In the genomic region with DNA sequence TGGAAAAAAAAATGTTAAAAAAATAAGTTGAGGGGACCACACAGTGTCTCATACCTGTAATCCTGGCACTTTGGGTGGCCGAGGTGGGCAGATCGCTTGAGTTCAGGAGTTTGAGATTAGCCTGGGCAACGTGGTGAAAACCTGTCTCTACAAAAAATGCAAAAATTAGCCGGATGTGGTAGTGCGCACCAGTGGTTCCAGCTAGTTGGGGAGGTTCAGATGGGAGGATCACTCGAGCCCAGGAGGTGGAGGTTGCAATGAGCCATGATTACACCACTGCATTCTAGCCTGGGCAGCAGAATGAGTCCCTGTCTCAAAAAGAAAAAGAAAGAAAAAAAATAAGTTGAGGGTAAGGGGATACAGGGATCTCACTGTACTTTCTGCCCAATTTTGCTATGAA, we compare ENCODE assay signal across 14 cellular contexts. TPM values are rescaled to one million over a fixed set of nuclear protein-coding genes. Genes with fewer than 3 reads are reported as not detected.
"Had no signal": no experiment of that assay in that cellular context is flagged by ENCODE, and none has a peak within 500 bp of the region (broad histone marks: within the 10 kb centered on the region; RNA-seq: fewer than 3 reads in every experiment).

No MANE protein-coding gene starts in this region.

- H3K9me3 Mint-ChIP-seq: activated CD4-positive, alpha-beta memory T cell treated with anti-CD3 and anti-CD28 coated beads, Interleukin-2, amount 10 ng/mL, durations not matched to agents 7 days and 5 days; activated naive CD4-positive, alpha-beta T cell treated with anti-CD3 and anti-CD28 coated beads, Interleukin-2, amount 50 U/mL, for 72 hours; activated T-cell treated with anti-CD3 and anti-CD28 coated beads, Interleukin-2, amount 50 U/mL, for 4 hours; natural killer cell had no signal

- H3K4me3 Mint-ChIP-seq: activated CD4-positive, alpha-beta memory T cell treated with anti-CD3 and anti-CD28 coated beads, Interleukin-2, amount 10 ng/mL, durations not matched to agents 7 days and 5 days; activated CD4-positive, alpha-beta T cell treated with anti-CD3 and anti-CD28 coated beads for 36 hours; activated T-cell treated with anti-CD3 and anti-CD28 coated beads, Interleukin-2, amount 50 U/mL, for 4 hours; natural killer cell; stimulated activated naive B cell treated with anti-CD40 and anti-IgM and Interleukin-4, amounts not matched to agents 10 μg/mL and 1 μg/mL and 100 μg/mL, for 72 hours had no signal

- H3K27ac Mint-ChIP-seq: activated CD4-positive, alpha-beta memory T cell treated with anti-CD3 and anti-CD28 coated beads, Interleukin-2, amount 10 ng/mL, durations not matched to agents 7 days and 5 days; activated CD4-positive, alpha-beta T cell treated with anti-CD3 and anti-CD28 coated beads for 36 hours; activated naive CD4-positive, alpha-beta T cell treated with anti-CD3 and anti-CD28 coated beads, Interleukin-2, amount 50 U/mL, for 72 hours; natural killer cell had no signal

- ATAC-seq: activated CD4-positive, alpha-beta T cell treated with anti-CD3 and anti-CD28 coated beads for 36 hours; activated naive CD4-positive, alpha-beta T cell treated with anti-CD3 and anti-CD28 coated beads, Interleukin-2, amount 50 U/mL, for 72 hours; activated T-cell treated with anti-CD3 and anti-CD28 coated beads, Interleukin-2, amount 50 U/mL, for 4 hours; natural killer cell; stimulated activated naive B cell treated with anti-CD40 and anti-IgM and Interleukin-4, amounts not matched to agents 10 μg/mL and 1 μg/mL and 100 μg/mL, for 72 hours had no signal

- H3K27ac ChIP-seq: cardiac muscle cell, left ventricle myocardium inferior, tibial artery had no signal

- H3K4me1 ChIP-seq: left ventricle myocardium inferior had no signal

- H3K36me3 Mint-ChIP-seq: activated naive CD4-positive, alpha-beta T cell treated with anti-CD3 and anti-CD28 coated beads, Interleukin-2, amount 50 U/mL, for 72 hours; natural killer cell had no signal

- H3K4me1 Mint-ChIP-seq: activated CD4-positive, alpha-beta memory T cell treated with anti-CD3 and anti-CD28 coated beads, Interleukin-2, amount 10 ng/mL, durations not matched to agents 7 days and 5 days; activated CD4-positive, alpha-beta T cell treated with anti-CD3 and anti-CD28 coated beads for 36 hours had no signal

- DNase-seq: activated CD4-positive, alpha-beta memory T cell treated with anti-CD3 and anti-CD28 coated beads, Interleukin-2, amount 10 ng/mL, durations not matched to agents 7 days and 5 days; activated CD4-positive, alpha-beta T cell treated with anti-CD3 and anti-CD28 coated beads for 36 hours; activated effector memory CD4-positive, alpha-beta T cell treated with Interleukin-2 at 50 U/mL for 16 hours; activated T-cell treated with anti-CD3 and anti-CD28 coated beads, Interleukin-2, amount 50 U/mL, for 4 hours; kidney; left ventricle myocardium inferior; natural killer cell; stimulated activated CD4-positive, alpha-beta T cell treated with anti-CD3 and anti-CD28 coated beads, Interleukin-2, amount 100 ng/mL, for 48 hours; stimulated activated naive B cell treated with anti-CD40 and anti-IgM and Interleukin-4, amounts not matched to agents 10 μg/mL and 1 μg/mL and 100 μg/mL, for 72 hours; T1000; tibial artery had no signal

- H3K27me3 ChIP-seq: cardiac muscle cell, tibial artery had no signal

- H3K4me3 ChIP-seq: cardiac muscle cell, left ventricle myocardium inferior, tibial artery had no signal

- H3K27me3 Mint-ChIP-seq: activated CD4-positive, alpha-beta T cell treated with anti-CD3 and anti-CD28 coated beads for 36 hours; stimulated activated naive B cell treated with anti-CD40 and anti-IgM and Interleukin-4, amounts not matched to agents 10 μg/mL and 1 μg/mL and 100 μg/mL, for 72 hours had no signal

- FAIRE-seq: urothelium cell line had no signal

- H3K36me3 ChIP-seq: cardiac muscle cell, left ventricle myocardium inferior, tibial artery had no signal

- H3K9me3 ChIP-seq: left ventricle myocardium inferior, tibial artery had no signal

RNA-seq across cellular contexts. Expression of gene KYNU, which starts 6.1 kb away (rescaled TPM):
- total RNA-seq: activated CD4-positive, alpha-beta memory T cell treated with anti-CD3 and anti-CD28 coated beads, Interleukin-2, amount 10 ng/mL, durations not matched to agents 7 days and 5 days; activated CD4-positive, alpha-beta T cell treated with anti-CD3 and anti-CD28 coated beads for 36 hours; activated naive CD4-positive, alpha-beta T cell treated with anti-CD3 and anti-CD28 coated beads, Interleukin-2, amount 50 U/mL, for 72 hours had no signal
